10 cellular contexts compared by ENCODE assay signal in the genomic region with DNA sequence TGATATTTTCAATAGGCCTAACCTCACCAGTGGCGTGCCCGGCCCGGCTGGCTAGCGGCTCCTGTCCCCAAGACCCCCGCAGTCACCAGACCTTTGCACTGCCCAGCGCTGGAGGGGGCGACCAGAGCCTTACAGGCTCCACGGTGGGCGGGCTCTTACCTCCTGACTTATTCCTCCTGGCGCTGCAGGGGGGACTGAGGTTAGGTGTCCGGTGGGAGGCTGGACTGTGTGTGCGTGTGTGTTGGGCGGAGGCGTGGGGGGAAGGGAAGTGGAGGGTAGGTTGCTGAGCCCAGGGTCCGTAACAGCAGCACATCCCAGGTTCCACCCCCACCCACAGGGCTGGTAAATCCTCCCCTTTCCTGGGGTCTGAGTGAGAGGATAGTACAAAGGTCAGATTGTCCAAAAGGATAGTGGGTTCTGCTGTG. TPM values are rescaled to one million over a fixed set of nuclear protein-coding genes. Genes with fewer than 3 reads are reported as not detected.
DNase-seq lines count a peak whose midpoint lies in the region; ATAC-seq, FAIRE-seq and TF ChIP-seq lines count a peak whose summit lies in the region.
"Had no signal": no experiment of that assay in that cellular context is flagged by ENCODE, and none has a peak within 500 bp of the region (broad histone marks: within the 10 kb centered on the region; RNA-seq: fewer than 3 reads in every experiment).

No MANE protein-coding gene starts in this region.

- peak overlapping the region; percentile 78 for H3K4me3 Mint-ChIP-seq in astrocyte (ENCODE audit: unreplicated experiment)
- no peak overlapping the region for H3K4me3 Mint-ChIP-seq in activated CD4-positive, alpha-beta T cell treated with anti-CD3 and anti-CD28 coated beads, Interleukin-2, amount 10 ng/mL, durations not matched to agents 7 days and 5 days

- H3K4me3 ChIP-seq in BLaER1 treated with 17β-estradiol and CSF1 and Interleukin-3, amounts not matched to agents 10 nM and 100 nM: peak overlapping the region; percentile 56 to 72 (median 64)
- peak overlapping the region; percentile 57 for H3K4me3 ChIP-seq in astrocyte (ENCODE audit: insufficient read depth, low read depth, low read length)
- peak overlapping the region; percentile 51 for H3K4me3 ChIP-seq in iPS-11a (ENCODE audit: low read depth, low read length)

- H3K27me3 Mint-ChIP-seq in astrocyte (ENCODE audit: low read depth, unreplicated experiment): peaks cover 31% of the 10 kb centered on the region
- peaks cover 45% of the 10 kb centered on the region for H3K27me3 Mint-ChIP-seq in activated CD4-positive, alpha-beta T cell treated with anti-CD3 and anti-CD28 coated beads, Interleukin-2, amount 10 ng/mL, durations not matched to agents 7 days and 5 days

- H2AFZ ChIP-seq in astrocyte (ENCODE audit: low read depth, low read length): peak overlapping the region; percentile 83

- H3K9ac ChIP-seq in BLaER1 treated with 17β-estradiol and CSF1 and Interleukin-3, amounts not matched to agents 10 nM and 100 nM: peak overlapping the region; percentile 61 to 79 (median 75); a peak in 19 of 22 replicates
- H3K9ac ChIP-seq in astrocyte (ENCODE audit: low read length): peak overlapping the region; percentile 57

- H3K4me2 ChIP-seq in BLaER1 treated with 17β-estradiol and CSF1 and Interleukin-3, amounts not matched to agents 10 nM and 100 nM: peak overlapping the region; percentile 61 to 86 (median 75)
- H3K4me2 ChIP-seq in astrocyte (ENCODE audit: low read length): peak overlapping the region; percentile 88

- peaks cover 0 to 14% (median 6%) of the 10 kb centered on the region in 10 experiments; a peak in 9 of 20 replicates for H3K4me1 ChIP-seq in BLaER1 treated with 17β-estradiol and CSF1 and Interleukin-3, amounts not matched to agents 10 nM and 100 nM
- no peaks in the 10 kb centered on the region for H3K4me1 ChIP-seq in astrocyte (ENCODE audit: insufficient read depth, low read length)

- no peaks in the 10 kb centered on the region for H3K79me2 ChIP-seq in astrocyte (ENCODE audit: insufficient read depth, low read length)

- no peaks in the 10 kb centered on the region for H3K36me3 ChIP-seq in BLaER1 treated with 17β-estradiol and CSF1 and Interleukin-3, amounts not matched to agents 10 nM and 100 nM
- no peaks in the 10 kb centered on the region for H3K36me3 ChIP-seq in astrocyte (ENCODE audit: insufficient read depth, low read length)

- H3K36me3 Mint-ChIP-seq in astrocyte (ENCODE audit: low read depth, unreplicated experiment): no peaks in the 10 kb centered on the region
- no peaks in the 10 kb centered on the region for H3K36me3 Mint-ChIP-seq in activated CD4-positive, alpha-beta T cell treated with anti-CD3 and anti-CD28 coated beads, Interleukin-2, amount 10 ng/mL, durations not matched to agents 7 days and 5 days (ENCODE audit: low read depth)

- H3K9me3 Mint-ChIP-seq in astrocyte (ENCODE audit: unreplicated experiment): no peaks in the 10 kb centered on the region
- no peaks in the 10 kb centered on the region for H3K9me3 Mint-ChIP-seq in activated CD4-positive, alpha-beta T cell treated with anti-CD3 and anti-CD28 coated beads, Interleukin-2, amount 10 ng/mL, durations not matched to agents 7 days and 5 days
- H3K9me3 Mint-ChIP-seq: activated T-helper 2 cell treated with anti-CD3 and anti-CD28 coated beads, Interferon-gamma antibody, Interleukin-2, Interleukin-4, amounts not matched to agents 10 μg/mL and 5 μg/mL and 100 μg/mL, durations not matched to agents 14 hours and 24 hours and 36 hours had no signal

- TF ChIP-seq CTCF in astrocyte (IDR thresholded peaks at IDR 0.05; ENCODE audit: insufficient read depth, low read depth, low read length): no peak

- no peak overlapping the region for H3K27ac Mint-ChIP-seq in astrocyte (ENCODE audit: unreplicated experiment)
- H3K27ac Mint-ChIP-seq in activated CD4-positive, alpha-beta T cell treated with anti-CD3 and anti-CD28 coated beads, Interleukin-2, amount 10 ng/mL, durations not matched to agents 7 days and 5 days: no peak overlapping the region
- H3K27ac Mint-ChIP-seq: activated T-helper 2 cell treated with anti-CD3 and anti-CD28 coated beads, Interferon-gamma antibody, Interleukin-2, Interleukin-4, amounts not matched to agents 10 μg/mL and 5 μg/mL and 100 μg/mL, durations not matched to agents 14 hours and 24 hours and 36 hours had no signal

- no peak for ATAC-seq in HG02885 (IDR thresholded peaks at IDR 0.05; ENCODE audit: poor library complexity, unreplicated experiment)

- H3K27ac ChIP-seq in BLaER1 treated with 17β-estradiol and CSF1 and Interleukin-3, amounts not matched to agents 10 nM and 100 nM: peak overlapping the region in 8 of 11 experiments; percentile 54 to 73 (median 70); a peak in 14 of 22 replicates
- no peak overlapping the region for H3K27ac ChIP-seq in astrocyte (ENCODE audit: low read depth, low read length)

- intact Hi-C loops in posterior vena cava (cut with DNase I): no loop called here

- DNase-seq in astrocyte (ENCODE audit: low read depth) (no peak), posterior vena cava (ENCODE audit: low spot score) (peak; percentile 81), DMS53 treated with DMSO at 0.1 percent for 48 hours (lab: John Stamatoyannopoulos, UW; ENCODE audit: unreplicated experiment) (no peak)
- no peak for DNase-seq in activated CD4-positive, alpha-beta T cell treated with anti-CD3 and anti-CD28 coated beads, Interleukin-2, amount 10 ng/mL, durations not matched to agents 7 days and 5 days
- DNase-seq in activated T-cell treated with anti-CD3 and anti-CD28 coated beads, Interleukin-2, amount 50 U/mL, for 48 hours: no peak
- DNase-seq: stimulated activated CD8-positive, alpha-beta memory T cell treated with anti-CD3 and anti-CD28 coated beads, Interleukin-4, amount 100 ng/mL, for 48 hours had no signal

- CTCF ChIA-PET in activated CD4-positive, alpha-beta T cell treated with anti-CD3 and anti-CD28 coated beads, Interleukin-2, amount 10 ng/mL, durations not matched to agents 7 days and 5 days (lab: Charles Lee): no interaction called here

- peaks cover 0 to 12% (median 8%) of the 10 kb centered on the region in 11 experiments; a peak in 11 of 22 replicates for H3K9me3 ChIP-seq in BLaER1 treated with 17β-estradiol and CSF1 and Interleukin-3, amounts not matched to agents 10 nM and 100 nM (replicated peaks in 1 of 11)
- no peaks in the 10 kb centered on the region for H3K9me3 ChIP-seq in astrocyte (ENCODE audit: insufficient read depth, low read depth, low read length)

- no peak for FAIRE-seq in astrocyte (lab: Jason Lieb, UNC)

- POLR2A ChIA-PET in activated CD4-positive, alpha-beta T cell treated with anti-CD3 and anti-CD28 coated beads, Interleukin-2, amount 10 ng/mL, durations not matched to agents 7 days and 5 days (lab: Charles Lee): no interaction called here

- peaks cover 0 to 24% (median 12%) of the 10 kb centered on the region in 11 experiments; a peak in 14 of 22 replicates for H3K27me3 ChIP-seq in BLaER1 treated with 17β-estradiol and CSF1 and Interleukin-3, amounts not matched to agents 10 nM and 100 nM
- H3K27me3 ChIP-seq in astrocyte (ENCODE audit: insufficient read depth, low read length): peaks cover 23% of the 10 kb centered on the region

- H4K20me1 ChIP-seq in BLaER1 treated with 17β-estradiol and CSF1 and Interleukin-3, amounts not matched to agents 10 nM and 100 nM: no peaks in the 10 kb centered on the region
- H4K20me1 ChIP-seq in astrocyte (ENCODE audit: insufficient read depth, low read length): no peaks in the 10 kb centered on the region

- H3K4me1 Mint-ChIP-seq in astrocyte (ENCODE audit: low read depth, unreplicated experiment): peaks cover 6% of the 10 kb centered on the region
- no peaks in the 10 kb centered on the region for H3K4me1 Mint-ChIP-seq in activated CD4-positive, alpha-beta T cell treated with anti-CD3 and anti-CD28 coated beads, Interleukin-2, amount 10 ng/mL, durations not matched to agents 7 days and 5 days

RNA-seq across cellular contexts. Expression of a gene that starts 27.5 kb away (rescaled TPM):
- total RNA-seq in astrocyte (6.8 and 8.5 TPM in 2 replicates), posterior vena cava (10 to 100 TPM; 25.0 to 32.5 TPM)
- not detected for total RNA-seq in activated CD4-positive, alpha-beta T cell treated with anti-CD3 and anti-CD28 coated beads, Interleukin-2, amount 10 ng/mL, durations not matched to agents 7 days and 5 days
- total RNA-seq: activated T-helper 2 cell treated with anti-CD3 and anti-CD28 coated beads, Interferon-gamma antibody, Interleukin-2, Interleukin-4, amounts not matched to agents 10 μg/mL and 5 μg/mL and 100 μg/mL, durations not matched to agents 14 hours and 24 hours and 36 hours had no signal
